In the genomic region with DNA sequence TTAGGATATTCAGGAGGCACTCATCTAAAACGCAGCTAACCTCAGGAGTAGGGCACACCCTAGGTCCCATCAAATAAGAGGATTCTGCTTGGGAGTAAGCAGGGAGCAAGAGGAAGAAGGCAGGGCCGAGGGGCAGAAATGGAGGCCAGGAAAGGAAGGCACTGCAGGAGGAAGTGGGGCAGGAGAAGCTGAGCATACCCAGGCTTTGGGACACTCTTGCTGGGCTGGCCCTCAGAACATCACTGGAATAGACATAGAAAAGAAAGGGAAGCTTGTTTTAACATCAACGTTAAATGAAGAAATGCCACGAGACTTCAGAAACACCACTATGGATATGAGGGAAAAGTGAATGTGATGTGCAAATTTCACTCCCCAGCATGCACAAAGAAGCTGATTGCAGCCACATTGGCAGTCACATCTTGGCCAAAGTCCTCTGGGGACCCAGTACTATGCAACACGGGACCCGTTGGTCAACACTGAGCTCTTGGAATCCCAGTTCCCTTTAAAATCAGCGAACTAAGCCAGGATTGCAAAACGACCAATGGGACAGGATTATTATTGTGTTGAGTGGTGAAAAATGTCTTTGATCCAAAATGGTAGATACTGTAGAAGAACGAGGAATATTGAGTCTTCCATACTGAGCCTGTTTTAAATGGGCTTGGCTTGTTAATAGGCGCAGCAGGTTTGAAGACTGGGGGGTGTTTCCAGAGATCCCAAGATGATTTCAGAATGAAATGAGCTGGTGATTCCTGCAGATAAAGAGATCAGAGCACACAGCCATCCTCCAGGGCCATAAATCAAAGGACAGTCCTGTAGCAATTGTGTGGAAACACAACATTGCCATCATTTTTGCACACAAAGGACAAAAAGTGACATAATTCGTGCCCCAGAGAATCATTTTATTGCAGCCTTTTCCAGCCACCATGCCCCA, we compare ENCODE assay signal across 1 cellular context.
TF ChIP-seq lines count a peak whose summit lies in the region.

No MANE protein-coding gene starts in this region.

TF ChIP-seq in HepG2, 621 proteins besides CTCF, POLR2A, EP300 and RAD21 (continued from another document and continues in another):
- no peak for TF ChIP-seq MNT (IDR thresholded peaks at IDR 0.05)
- no peak for TF ChIP-seq WIZ (CRISPR knock-in tag; IDR thresholded peaks at IDR 0.05)
- peak; percentile 57 for TF ChIP-seq POLR2AphosphoS5 (IDR thresholded peaks at IDR 0.05; ENCODE audit: low read depth, low read length)
- TF ChIP-seq RAD51 (IDR thresholded peaks at IDR 0.05; ENCODE audit: borderline replicate concordance), result no peak
- TF ChIP-seq MYNN (CRISPR knock-in tag; IDR thresholded peaks at IDR 0.05; ENCODE audit: low read depth), result no peak
- TF ChIP-seq DMAP1 (CRISPR knock-in tag; IDR thresholded peaks at IDR 0.05), result peak; percentile 77; the same call in 1 of the 2 replicates
- TF ChIP-seq GTF3A (CRISPR knock-in tag; conservative IDR thresholded peaks at IDR 0.05), result no peak
- TF ChIP-seq ZNF766 (CRISPR knock-in tag; IDR thresholded peaks at IDR 0.05; ENCODE audit: borderline replicate concordance), result 0 out of 2 replicates have a peak, but pooled peaks have one; percentile 17
- TF ChIP-seq HDAC6 (IDR thresholded peaks at IDR 0.05; ENCODE audit: low read depth, low read length), result no peak; the same call in 1 of the 2 replicates
- no peak for TF ChIP-seq TBP (CRISPR knock-in tag; IDR thresholded peaks at IDR 0.05)
- TF ChIP-seq POGK (CRISPR knock-in tag; conservative IDR thresholded peaks at IDR 0.05), result no peak; the same call in 1 of the 2 replicates
- TF ChIP-seq POLR2AphosphoS2 (IDR thresholded peaks at IDR 0.05; ENCODE audit: low read depth, low read length), result peak; percentile 58; the same call in 1 of the 2 replicates
- no peak for TF ChIP-seq NR3C1 (CRISPR knock-in tag; IDR thresholded peaks at IDR 0.05)
- TF ChIP-seq ZNF143 (CRISPR knock-in tag; IDR thresholded peaks at IDR 0.05), result no peak
- peak; percentile 66; the same call in 1 of the 2 replicates for TF ChIP-seq MIER3 (CRISPR knock-in tag; IDR thresholded peaks at IDR 0.05; ENCODE audit: borderline replicate concordance)
- TF ChIP-seq, protein P1, sequence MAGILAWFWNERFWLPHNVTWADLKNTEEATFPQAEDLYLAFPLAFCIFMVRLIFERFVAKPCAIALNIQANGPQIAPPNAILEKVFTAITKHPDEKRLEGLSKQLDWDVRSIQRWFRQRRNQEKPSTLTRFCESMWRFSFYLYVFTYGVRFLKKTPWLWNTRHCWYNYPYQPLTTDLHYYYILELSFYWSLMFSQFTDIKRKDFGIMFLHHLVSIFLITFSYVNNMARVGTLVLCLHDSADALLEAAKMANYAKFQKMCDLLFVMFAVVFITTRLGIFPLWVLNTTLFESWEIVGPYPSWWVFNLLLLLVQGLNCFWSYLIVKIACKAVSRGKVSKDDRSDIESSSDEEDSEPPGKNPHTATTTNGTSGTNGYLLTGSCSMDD (CRISPR knock-in tag; IDR thresholded peaks at IDR 0.05), result no peak
- no peak for TF ChIP-seq SUZ12 (IDR thresholded peaks at IDR 0.05; ENCODE audit: low read depth, low read length)
- no peak for TF ChIP-seq ARNT2 (CRISPR knock-in tag; IDR thresholded peaks at IDR 0.05; ENCODE audit: low read depth)
- no peak for TF ChIP-seq HOXA5 (CRISPR knock-in tag; IDR thresholded peaks at IDR 0.05)
- TF ChIP-seq SNRNP70 (IDR thresholded peaks at IDR 0.05; ENCODE audit: low read depth, low read length), result no peak
- TF ChIP-seq ARNTL (CRISPR knock-in tag; IDR thresholded peaks at IDR 0.05), result 0 out of 2 replicates have a peak, but pooled peaks have one; percentile 35
- TF ChIP-seq ZFP36 (IDR thresholded peaks at IDR 0.05; ENCODE audit: borderline replicate concordance, low read depth, low read length, partially characterized antibody), result no peak
- TF ChIP-seq, protein P2, sequence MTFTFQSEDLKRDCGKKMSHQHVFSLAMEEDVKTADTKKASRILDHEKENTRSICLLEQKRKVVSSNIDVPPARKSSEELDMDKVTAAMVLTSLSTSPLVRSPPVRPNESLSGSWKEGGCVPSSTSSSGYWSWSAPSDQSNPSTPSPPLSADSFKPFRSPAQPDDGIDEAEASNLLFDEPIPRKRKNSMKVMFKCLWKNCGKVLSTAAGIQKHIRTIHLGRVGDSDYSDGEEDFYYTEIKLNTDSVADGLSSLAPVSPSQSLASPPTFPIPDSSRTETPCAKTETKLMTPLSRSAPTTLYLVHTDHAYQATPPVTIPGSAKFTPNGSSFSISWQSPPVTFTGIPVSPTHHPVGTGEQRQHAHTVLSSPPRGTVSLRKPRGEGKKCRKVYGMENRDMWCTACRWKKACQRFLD (CRISPR knock-in tag; IDR thresholded peaks at IDR 0.05; ENCODE audit: borderline replicate concordance), result no peak
- TF ChIP-seq KDM6A (CRISPR knock-in tag; IDR thresholded peaks at IDR 0.05; ENCODE audit: low read depth), result peak; percentile 74
- peak; percentile 67 for TF ChIP-seq ZNF781 (CRISPR knock-in tag; IDR thresholded peaks at IDR 0.05; ENCODE audit: borderline replicate concordance, not compliant biosample characterization)
- no peak for TF ChIP-seq ZNF652 (CRISPR knock-in tag; IDR thresholded peaks at IDR 0.05; ENCODE audit: borderline replicate concordance, low read depth)
- TF ChIP-seq ZNF17 (CRISPR knock-in tag; IDR thresholded peaks at IDR 0.05), result no peak
- no peak for TF ChIP-seq ZNF253 (CRISPR knock-in tag; IDR thresholded peaks at IDR 0.05; ENCODE audit: borderline replicate concordance)
- TF ChIP-seq BRF2 (CRISPR knock-in tag; IDR thresholded peaks at IDR 0.05), result no peak
- no peak for TF ChIP-seq USF2 (IDR thresholded peaks at IDR 0.05; ENCODE audit: low read depth, low read length)
- TF ChIP-seq USF2 (CRISPR knock-in tag; IDR thresholded peaks at IDR 0.05; ENCODE audit: borderline replicate concordance), result no peak
- TF ChIP-seq ZBTB8A (CRISPR knock-in tag; IDR thresholded peaks at IDR 0.05; ENCODE audit: borderline replicate concordance, low read depth), result no peak; the same call in 1 of the 2 replicates
- TF ChIP-seq NFKB2 (CRISPR knock-in tag; IDR thresholded peaks at IDR 0.05; ENCODE audit: borderline replicate concordance), result no peak
- TF ChIP-seq ZNF296 (CRISPR knock-in tag; conservative IDR thresholded peaks at IDR 0.05), result no peak
- peak; percentile 89 for TF ChIP-seq RBFOX2 (IDR thresholded peaks at IDR 0.05; ENCODE audit: low read depth, low read length)
- TF ChIP-seq ZNF740 (CRISPR knock-in tag; IDR thresholded peaks at IDR 0.05), result 0 out of 2 replicates have a peak, but pooled peaks have one; percentile 66
- no peak for TF ChIP-seq CREBL2 (CRISPR knock-in tag; IDR thresholded peaks at IDR 0.05; ENCODE audit: borderline replicate concordance)
- TF ChIP-seq, protein P3, sequence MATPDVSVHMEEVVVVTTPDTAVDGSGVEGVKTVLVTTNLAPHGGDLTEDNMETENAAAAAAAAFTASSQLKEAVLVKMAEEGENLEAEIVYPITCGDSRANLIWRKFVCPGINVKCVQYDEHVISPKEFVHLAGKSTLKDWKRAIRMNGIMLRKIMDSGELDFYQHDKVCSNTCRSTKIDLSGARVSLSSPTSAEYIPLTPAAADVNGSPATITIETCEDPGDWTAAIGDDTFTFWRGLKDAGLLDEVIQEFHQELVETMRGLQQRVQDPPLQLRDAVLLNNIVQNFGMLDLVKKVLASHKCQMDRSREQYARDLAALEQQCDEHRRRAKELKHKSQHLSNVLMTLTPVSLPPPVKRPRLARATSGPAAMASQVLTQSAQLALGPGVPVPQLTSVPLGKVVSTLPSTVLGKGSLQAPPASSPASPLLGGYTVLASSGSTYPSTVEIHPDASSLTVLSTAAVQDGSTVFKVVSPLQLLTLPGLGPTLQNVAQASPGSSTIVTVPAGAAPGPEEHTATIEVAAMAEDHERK (CRISPR knock-in tag; IDR thresholded peaks at IDR 0.05; ENCODE audit: low read depth), result no peak
- no peak for TF ChIP-seq SAFB2 (CRISPR knock-in tag; IDR thresholded peaks at IDR 0.05; ENCODE audit: borderline replicate concordance, low read depth)
- no peak for TF ChIP-seq GRHL1 (CRISPR knock-in tag; conservative IDR thresholded peaks at IDR 0.05)
- TF ChIP-seq, protein P4, sequence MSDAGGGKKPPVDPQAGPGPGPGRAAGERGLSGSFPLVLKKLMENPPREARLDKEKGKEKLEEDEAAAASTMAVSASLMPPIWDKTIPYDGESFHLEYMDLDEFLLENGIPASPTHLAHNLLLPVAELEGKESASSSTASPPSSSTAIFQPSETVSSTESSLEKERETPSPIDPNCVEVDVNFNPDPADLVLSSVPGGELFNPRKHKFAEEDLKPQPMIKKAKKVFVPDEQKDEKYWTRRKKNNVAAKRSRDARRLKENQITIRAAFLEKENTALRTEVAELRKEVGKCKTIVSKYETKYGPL (CRISPR knock-in tag; IDR thresholded peaks at IDR 0.05), result peak; percentile 69
- TF ChIP-seq TBX2 (CRISPR knock-in tag; IDR thresholded peaks at IDR 0.05; ENCODE audit: borderline replicate concordance), result peak; percentile 54; the same call in 1 of the 2 replicates
